9 cellular contexts compared by ENCODE assay signal in the genomic region with DNA sequence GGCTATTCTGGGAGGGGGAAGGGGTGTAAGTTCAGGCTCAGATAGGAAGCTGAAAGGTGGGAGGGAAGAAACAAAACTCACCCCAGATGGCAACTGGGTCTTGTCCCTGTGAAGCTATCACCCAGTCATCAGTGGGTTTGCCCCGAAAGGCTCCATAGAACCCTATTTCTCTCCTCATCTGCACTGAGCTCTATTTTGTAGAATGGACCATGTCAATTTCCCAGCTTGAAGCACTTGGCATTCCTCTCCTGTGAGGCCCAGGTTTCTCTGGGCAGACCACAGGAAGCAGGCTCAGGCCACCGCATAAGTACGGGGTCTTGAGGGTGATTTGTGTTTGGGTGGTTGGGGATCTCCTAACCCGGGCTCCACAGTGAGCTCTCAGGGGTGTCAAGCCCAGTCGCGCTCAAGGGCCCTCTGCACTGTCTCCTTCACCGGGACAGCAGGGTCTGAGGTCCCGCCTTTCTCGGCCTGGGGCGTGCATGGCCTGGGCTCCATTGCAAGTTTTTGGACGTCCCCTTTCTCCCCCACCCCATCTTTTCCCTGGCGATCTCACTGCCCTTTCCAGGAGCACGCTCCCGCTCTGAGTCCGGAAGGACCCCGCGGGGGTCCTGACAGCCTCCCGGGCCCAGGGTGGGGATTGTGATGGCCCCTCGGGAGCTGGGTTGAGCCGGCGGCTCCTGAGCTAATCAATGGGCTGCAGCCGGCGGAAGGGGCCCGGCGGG. TPM values are rescaled to one million over a fixed set of nuclear protein-coding genes. Genes with fewer than 3 reads are reported as not detected.
DNase-seq lines count a peak whose midpoint lies in the region; ATAC-seq and TF ChIP-seq lines count a peak whose summit lies in the region.
"Had no signal": no experiment of that assay in that cellular context is flagged by ENCODE, and none has a peak within 500 bp of the region (broad histone marks: within the 10 kb centered on the region; RNA-seq: fewer than 3 reads in every experiment).

No MANE protein-coding gene starts in this region.

- peak overlapping the region; percentile 43; the same call in 1 of the 2 replicates for H3K9ac ChIP-seq in OCI-LY1 (ENCODE audit: low read length)

- POLR2A ChIA-PET in BJ (lab: Charles Lee) (no interaction called here), GM10248 (lab: Yijun Ruan, JAX) (no interaction called here)

- H3K9me2 ChIP-seq in OCI-LY1 (ENCODE audit: low read depth, low read length) = no peaks in the 10 kb centered on the region

- no peaks in the 10 kb centered on the region for H4K20me1 ChIP-seq in OCI-LY1 (ENCODE audit: insufficient read depth, low read length)

- TF ChIP-seq CTCF in BJ (IDR thresholded peaks at IDR 0.05; ENCODE audit: insufficient read depth, low read depth, low read length) = no peak
- TF ChIP-seq CTCF in OCI-LY1 (IDR thresholded peaks at IDR 0.05; ENCODE audit: low read length) = no peak
- TF ChIP-seq CTCF in fibroblast of mammary gland (conservative IDR thresholded peaks at IDR 0.05; ENCODE audit: control insufficient read depth, insufficient read depth, low read depth, low read length) = no peak
- no peak for TF ChIP-seq CTCF in osteocyte (IDR thresholded peaks at IDR 0.05)
- TF ChIP-seq CTCF in GM10248 (IDR thresholded peaks at IDR 0.05; ENCODE audit: control extremely low read depth, extremely low read depth, low read depth, missing control alignments) = no peak

- no peaks in the 10 kb centered on the region for H3K79me2 ChIP-seq in OCI-LY1 (ENCODE audit: insufficient read depth, low read length)

- H3K36me3 ChIP-seq in BJ (ENCODE audit: control insufficient read depth, insufficient read depth, low read length) (no peaks in the 10 kb centered on the region), OCI-LY1 (ENCODE audit: insufficient read depth, low read length) (no peaks in the 10 kb centered on the region)

- H3F3A ChIP-seq in OCI-LY1 (ENCODE audit: insufficient read depth, low read length) = no peaks in the 10 kb centered on the region

- H3K4me1 Mint-ChIP-seq in osteocyte (ENCODE audit: unreplicated experiment) = peaks cover 18% of the 10 kb centered on the region

- no peaks in the 10 kb centered on the region for H3K9me3 Mint-ChIP-seq in osteocyte (ENCODE audit: unreplicated experiment)

- CTCF ChIA-PET in BJ (lab: Yijun Ruan, JAX) = interaction anchor here (4.8 to 8.5 kb wide), 2 partner anchors 282 to 288 kb away, joined by 40 to 144 read pairs; partner anchors contain the start of gene SPR
- CTCF ChIA-PET in GM10248 (lab: Yijun Ruan, JAX) = interaction anchor here (0.9 to 5.5 kb wide), 5 partner anchors 37 to 288 kb away, joined by 4 to 136 read pairs (median 9); partner anchors contain the start of gene SPR

- DNase-seq in BJ (ENCODE audit: low read depth) (no peak), fibroblast of mammary gland (ENCODE audit: low read depth) (no peak), osteocyte (ENCODE audit: extremely low spot score, unreplicated experiment) (no peak), GM10248 (ENCODE audit: extremely low spot score) (no peak), NCI-H1436 treated with DMSO at 0.1 percent for 48 hours (lab: John Stamatoyannopoulos, UW) (no peak)

- H3K4me3 ChIP-seq in BJ (ENCODE audit: low read depth, low read length) (peak overlapping the region; percentile 10; the same call in 1 of the 2 replicates), OCI-LY1 (ENCODE audit: low read depth, low read length, poor library complexity, severe bottlenecking) (peak overlapping the region; percentile 60), fibroblast of mammary gland (ENCODE audit: control insufficient read depth, low read depth, low read length) (peak overlapping the region; percentile 10)

- H3K27me3 Mint-ChIP-seq in osteocyte (ENCODE audit: unreplicated experiment) = peaks cover 50% of the 10 kb centered on the region

- H3K27ac Mint-ChIP-seq in osteocyte (ENCODE audit: unreplicated experiment) = no peak overlapping the region

- H3K9me3 ChIP-seq in OCI-LY1 (ENCODE audit: low read length) = no peaks in the 10 kb centered on the region

- ATAC-seq in GM18861 (IDR thresholded peaks at IDR 0.05; ENCODE audit: unreplicated experiment) (no peak), GM19397 (IDR thresholded peaks at IDR 0.05; ENCODE audit: unreplicated experiment) (no peak)

- peak overlapping the region; percentile 56 for H3K4me3 Mint-ChIP-seq in osteocyte (ENCODE audit: unreplicated experiment)

- H2AFZ ChIP-seq in OCI-LY1 (ENCODE audit: low read length) = no peak overlapping the region

- peak overlapping the region; percentile 75 for H3K4me2 ChIP-seq in OCI-LY1 (ENCODE audit: low read length)

- H3K4me1 ChIP-seq in OCI-LY1 (ENCODE audit: insufficient read depth, low read length, severe bottlenecking) = peaks cover 20% of the 10 kb centered on the region

- no peak overlapping the region for H3K27ac ChIP-seq in OCI-LY1 (ENCODE audit: low read depth, low read length, poor library complexity, severe bottlenecking)

- H3K36me3 Mint-ChIP-seq in osteocyte (ENCODE audit: unreplicated experiment) = no peaks in the 10 kb centered on the region

- peaks cover 11% of the 10 kb centered on the region for H3K27me3 ChIP-seq in BJ (ENCODE audit: control insufficient read depth, insufficient read depth, low read length)
- H3K27me3 ChIP-seq in OCI-LY1 (ENCODE audit: insufficient read depth, low read length) = no peaks in the 10 kb centered on the region

RNA-seq across cellular contexts. Expression of gene NOTO, which starts 27.3 kb away (rescaled TPM):
- polyA plus RNA-seq in BJ (2011; rRNA removed) = not detected in 2 replicates
- polyA minus RNA-seq in BJ (2011; rRNA and poly(A)+ RNA removed) = not detected in 2 replicates
- total RNA-seq in osteocyte = not detected in 2 replicates
- total RNA-seq: pulmonary artery endothelial cell had no signal

RNA-seq across cellular contexts. Expression of gene SMYD5, which starts 38.9 kb away (rescaled TPM):
- 12.2 and 19.5 TPM in 2 replicates for polyA plus RNA-seq in BJ (2011; rRNA removed)
- 14.6 and 17.1 TPM in 2 replicates for polyA minus RNA-seq in BJ (2011; rRNA and poly(A)+ RNA removed)
- total RNA-seq in osteocyte = 17.1 and 18.7 TPM in 2 replicates

RNA-seq across cellular contexts. Expression of gene PRADC1, which starts 57.9 kb away (rescaled TPM):
- polyA plus RNA-seq in BJ (2011; rRNA removed) = 19.4 and 19.7 TPM in 2 replicates
- polyA minus RNA-seq in BJ (2011; rRNA and poly(A)+ RNA removed) = 13.6 and 16.9 TPM in 2 replicates
- 15.1 and 17.6 TPM in 2 replicates for total RNA-seq in osteocyte

RNA-seq across cellular contexts. Expression of gene CCT7, which starts 59.0 kb away (rescaled TPM):
- 254 and 285 TPM in 2 replicates for polyA plus RNA-seq in BJ (2011; rRNA removed)
- 192 and 323 TPM in 2 replicates for polyA minus RNA-seq in BJ (2011; rRNA and poly(A)+ RNA removed)
- total RNA-seq in osteocyte = 216 and 231 TPM in 2 replicates

Comparison
In these comparisons a context has a peak if more than half of its experiments do, and no peak if none do; other contexts are left out.
1. H3K4me3 ChIP-seq: peak in every context shown above with its lines; median percentile 60 in OCI-LY1; 10 in BJ; 10 in fibroblast of mammary gland.